Comparison of ENCODE assay signal across 15 cellular contexts in genomic region chr6:125829433-125829832, GRCh38. TPM values are rescaled to one million over a fixed set of nuclear protein-coding genes. Genes with fewer than 3 reads are reported as not detected.
A peak's percentile ranks its signal among the peaks of the same experiment; 100 is the strongest.
DNase-seq lines count a peak whose midpoint lies in the region; ATAC-seq, FAIRE-seq and TF ChIP-seq lines count a peak whose summit lies in the region.
"Had no signal": no experiment of that assay in that cellular context is flagged by ENCODE, and none has a peak within 500 bp of the region (broad histone marks: within the 10 kb centered on the region; RNA-seq: fewer than 3 reads in every experiment).

No MANE protein-coding gene starts in this region.

- peak overlapping the region; percentile 12 to 96 (median 86) for H3K27ac Mint-ChIP-seq in CD8-positive, alpha-beta memory T cell

- ATAC-seq in GM18868 (IDR thresholded peaks at IDR 0.05; ENCODE audit: unreplicated experiment), result peak; percentile 80
- peak; percentile 40 for ATAC-seq in K562
- no peak for ATAC-seq in HG03095 (IDR thresholded peaks at IDR 0.05; ENCODE audit: unreplicated experiment)
- ATAC-seq: left ventricle myocardium superior, Panc1 had no signal

- TF ChIP-seq POLR2A in K562 (conservative IDR thresholded peaks at IDR 0.05) (no peak), ovary (IDR thresholded peaks at IDR 0.05) (no peak)

- intact Hi-C loops in K562 (cut with micrococcal nuclease), result no loop called here
- intact Hi-C loops in ovary (cut with DNase I), result no loop called here

- CTCF ChIA-PET in CD8-positive, alpha-beta memory T cell (lab: Charles Lee), result interaction anchor here (1.0 to 5.3 kb wide), 3 partner anchors 39 to 49 kb away, joined by 3 to 40 read pairs (median 4); partner anchors contain the start of gene NCOA7
- CTCF ChIA-PET in K562 (lab: Yijun Ruan, JAX; ENCODE audit: low intra/inter-chr PET ratio), result no interaction called here

- TF ChIP-seq EP300 in K562 (IDR thresholded peaks at IDR 0.05; ENCODE audit: low read length) (no peak), ovary (IDR thresholded peaks at IDR 0.05) (no peak)

- H3K9me1 ChIP-seq in K562 (ENCODE audit: control insufficient read depth, insufficient read depth, low read length), result no peaks in the 10 kb centered on the region

- H3K9me2 ChIP-seq in Karpas-422 (replicated peaks; ENCODE audit: insufficient read depth, low read length), result no peaks in the 10 kb centered on the region

- H3K36me3 ChIP-seq in CD8-positive, alpha-beta memory T cell (ENCODE audit: insufficient read depth, low read length), result no peaks in the 10 kb centered on the region
- H3K36me3 ChIP-seq in Karpas-422 (ENCODE audit: insufficient read depth, low read length) (no peaks in the 10 kb centered on the region; the same call in 1 of the 2 replicates), K562 (ENCODE audit: control insufficient read depth, insufficient read depth, low read length) (no peaks in the 10 kb centered on the region), ovary (no peaks in the 10 kb centered on the region)
- H3K36me3 ChIP-seq: brain microvascular endothelial cell had no signal

- TF ChIP-seq CTCF in K562 (IDR thresholded peaks at IDR 0.05 in 2 of 3, conservative IDR thresholded peaks at IDR 0.05 in 1 of 3; ENCODE audit: insufficient read depth in 2 of 3, low read depth in 1 of 3, low read length in 3 of 3) (no peak), ovary (IDR thresholded peaks at IDR 0.05) (no peak)

- BruUV-seq in K562 (replicated peaks; lab: Mats Ljungman, UMichigan), result no TSS peak

- H3K79me2 ChIP-seq in Karpas-422 (ENCODE audit: low read length) (peaks cover 96% of the 10 kb centered on the region), K562 (ENCODE audit: control insufficient read depth, insufficient read depth, low read length) (no peaks in the 10 kb centered on the region)

- in situ Hi-C loops in K562 (cut with MboI), result no loop called here

- H3K4me3 ChIP-seq in CD8-positive, alpha-beta memory T cell (ENCODE audit: low read length), result no peak overlapping the region
- H3K4me3 ChIP-seq in Karpas-422 (ENCODE audit: low read length) (no peak overlapping the region), K562 (no peak overlapping the region), ovary (no peak overlapping the region)

- H3K9ac ChIP-seq in Karpas-422 (ENCODE audit: low read length) (no peak overlapping the region), K562 (ENCODE audit: insufficient read depth in 1 of 2, low read depth in 2 of 2, low read length in 2 of 2) (no peak overlapping the region)

- peak in 2 of 5 donors; percentile 14 to 54 for DNase-seq in CD8-positive, alpha-beta memory T cell
- DNase-seq in Karpas-422 (no peak), K562 (ENCODE audit: extremely low read depth in 1 of 4, low spot score in 3 of 4) (no peak), SK-N-DZ (ENCODE audit: low spot score) (no peak), cerebellum (ENCODE audit: low spot score) (no peak), ovary (no peak)
- DNase-seq: activated CD4-positive, alpha-beta T cell treated with anti-CD3 and anti-CD28 coated beads for 4 hours; brain microvascular endothelial cell; DND-41; left ventricle myocardium superior; NCI-H1694; NCI-H526 treated with DMSO at 0.1 percent for 48 hours had no signal

- peaks cover 5 to 10% (median 5%) of the 10 kb centered on the region in 3 donors for H3K36me3 Mint-ChIP-seq in CD8-positive, alpha-beta memory T cell

- H3K27me3 ChIP-seq in CD8-positive, alpha-beta memory T cell (ENCODE audit: insufficient read depth, low read length, poor library complexity, severe bottlenecking), result no peaks in the 10 kb centered on the region
- H3K27me3 ChIP-seq in Karpas-422 (ENCODE audit: low read length) (no peaks in the 10 kb centered on the region), K562 (ENCODE audit: control insufficient read depth in 2 of 2, insufficient read depth in 2 of 2, low read length in 2 of 2) (no peaks in the 10 kb centered on the region), ovary (no peaks in the 10 kb centered on the region)
- H3K27me3 ChIP-seq: brain microvascular endothelial cell had no signal

- H3K9me3 Mint-ChIP-seq in CD8-positive, alpha-beta memory T cell, result peaks cover 0 to 3% (median 0%) of the 10 kb centered on the region in 5 donors

- H2AFZ ChIP-seq in Karpas-422 (ENCODE audit: low read length) (no peak overlapping the region), K562 (ENCODE audit: low read depth, low read length) (no peak overlapping the region)

- no peak overlapping the region for H3K27ac ChIP-seq in CD8-positive, alpha-beta memory T cell (ENCODE audit: low read depth, low read length)
- peak overlapping the region; percentile 14; the same call in 1 of the 2 replicates for H3K27ac ChIP-seq in Karpas-422 (ENCODE audit: low read length)
- H3K27ac ChIP-seq in K562 (ENCODE audit: extremely low read depth, low read depth, low read length), result no peak overlapping the region
- no peak overlapping the region for H3K27ac ChIP-seq in ovary
- H3K27ac ChIP-seq: brain microvascular endothelial cell had no signal

- no peak for TF ChIP-seq RAD21 in K562 (CRISPR knock-in tag; conservative IDR thresholded peaks at IDR 0.05 in 1 of 2, IDR thresholded peaks at IDR 0.05 in 1 of 2)

- WGBS in K562 (ENCODE audit: insufficient coverage, low coverage, missing lambda C conversion rate), result 10% methylated on average over 4 of the region's 4 CpGs
- WGBS in ovary, 3 donors, result 85 to 91% (median 90%) methylated on average over 4 of the region's 4 CpGs

- peaks cover 66 to 89% (median 82%) of the 10 kb centered on the region in 3 donors for H3K4me1 Mint-ChIP-seq in CD8-positive, alpha-beta memory T cell

- FAIRE-seq in K562 (lab: Jason Lieb, UNC), result peak; percentile 54

- peak overlapping the region in 6 of 7 donors; percentile 19 to 66 (median 48) for H3K4me3 Mint-ChIP-seq in CD8-positive, alpha-beta memory T cell

- no peaks in the 10 kb centered on the region for H4K20me1 ChIP-seq in Karpas-422 (ENCODE audit: insufficient read depth, low read depth, low read length)
- no peaks in the 10 kb centered on the region for H4K20me1 ChIP-seq in K562 (replicated peaks; ENCODE audit: control insufficient read depth, insufficient read depth, low read length)

- POLR2A ChIA-PET in CD8-positive, alpha-beta memory T cell (lab: Charles Lee), result interaction anchor here (5.5 kb wide), 1 partner anchor 39 kb away, joined by 32 read pairs; the partner anchor contains the start of gene NCOA7
- POLR2A ChIA-PET in K562 (lab: Yijun Ruan, JAX), result no interaction called here

- H3K4me2 ChIP-seq in Karpas-422 (ENCODE audit: low read depth, low read length, poor library complexity, severe bottlenecking), result no peak overlapping the region
- no peak overlapping the region for H3K4me2 ChIP-seq in K562 (ENCODE audit: insufficient read depth, low read length)

- H3K4me1 ChIP-seq in CD8-positive, alpha-beta memory T cell (ENCODE audit: insufficient read depth, low read length), result peaks cover 52% of the 10 kb centered on the region
- H3K4me1 ChIP-seq in Karpas-422 (ENCODE audit: low read length), result peaks cover 60% of the 10 kb centered on the region
- peaks cover 0 to 3% of the 10 kb centered on the region in 2 experiments; a peak in 1 of 5 replicates for H3K4me1 ChIP-seq in K562 (replicated peaks in 1 of 2; ENCODE audit: control insufficient read depth in 2 of 2, insufficient read depth in 2 of 2, low read length in 2 of 2)
- peaks cover 2% of the 10 kb centered on the region for H3K4me1 ChIP-seq in ovary (ENCODE audit: insufficient read depth)

- no peaks in the 10 kb centered on the region for H3K9me3 ChIP-seq in CD8-positive, alpha-beta memory T cell (ENCODE audit: low read length)
- H3K9me3 ChIP-seq in Karpas-422 (ENCODE audit: low read length), result no peaks in the 10 kb centered on the region
- H3K9me3 ChIP-seq in K562 (replicated peaks; ENCODE audit: control insufficient read depth, insufficient read depth, low read depth, low read length), result no peaks in the 10 kb centered on the region
- H3K9me3 ChIP-seq in ovary, result no peaks in the 10 kb centered on the region

- H3K27me3 Mint-ChIP-seq in CD8-positive, alpha-beta memory T cell, result no peaks in the 10 kb centered on the region

TF ChIP-seq in K562, 482 proteins besides CTCF, POLR2A, EP300 and RAD21 (continues in another document):
- TF ChIP-seq HDAC2 (IDR thresholded peaks at IDR 0.05) (no peak), NR2C1 (IDR thresholded peaks at IDR 0.05) (no peak), NR2C1 (tag; IDR thresholded peaks at IDR 0.05) (no peak), EGR1 (conservative IDR thresholded peaks at IDR 0.05) (no peak), CCAR2 (IDR thresholded peaks at IDR 0.05; ENCODE audit: low read depth, low read length) (no peak), CHD4 (IDR thresholded peaks at IDR 0.05; ENCODE audit: insufficient read depth, insufficient replicate concordance, low read depth, low read length, poor library complexity, severe bottlenecking) (no peak), ESRRA (IDR thresholded peaks at IDR 0.05; ENCODE audit: borderline replicate concordance, low read depth) (peak; percentile 14; the same call in 1 of the 2 replicates), ZNF589 (CRISPR knock-in tag; IDR thresholded peaks at IDR 0.05; ENCODE audit: low read depth) (no peak), ZNF785 (CRISPR knock-in tag; IDR thresholded peaks at IDR 0.05) (no peak)

RNA-seq across cellular contexts. Expression of gene NCOA7, which starts 38.7 kb away (rescaled TPM):
- total RNA-seq in CD8-positive, alpha-beta memory T cell, result 10 to 100 TPM; 54.7 to 62.5 TPM
- 38.3 TPM for polyA plus RNA-seq in CD8-positive, alpha-beta memory T cell
- total RNA-seq in Karpas-422 (2014; rRNA removed; shearing (Covaris generic); ENCODE audit: low replicate concordance), result 28.6 and 34.2 TPM in 2 replicates
- 6.1 and 37.7 TPM in 2 replicates for total RNA-seq in K562 (2011; cell fraction: chromatin; rRNA removed; ENCODE audit: low replicate concordance)
- total RNA-seq in K562 (2011; cell fraction: nucleolus; rRNA removed), result 4.8 and 5.7 TPM in 2 replicates
- 10.2 and 13.4 TPM in 2 replicates for total RNA-seq in K562 (2011; cell fraction: nucleoplasm; rRNA removed)
- 6.7 and 10.6 TPM in 2 replicates for total RNA-seq in K562 (2014; rRNA removed)
- total RNA-seq in K562 (2014; rRNA removed; fragmentation: Illumina TruSeq; extraction: Trizol), result 14.6 and 16.9 TPM in 2 replicates
- total RNA-seq in K562 (2015; rRNA removed; fragmentation: Illumina TruSeq; extraction: Trizol), result 9.3 and 12.7 TPM in 2 replicates
- 13.8 TPM in 2 replicates for total RNA-seq in K562 (2021)
- 8.9 and 9.3 TPM in 2 replicates for polyA plus RNA-seq in K562 (2011; rRNA removed)
- 4.6 and 7.1 TPM in 2 replicates for polyA plus RNA-seq in K562 (2011; cell fraction: cytosol; rRNA removed)
- 6.2 and 6.6 TPM in 2 replicates for polyA plus RNA-seq in K562 (2011; cell fraction: nucleus; rRNA removed)
- 10.0 and 22.1 TPM in 2 replicates for polyA plus RNA-seq in K562 (2012)
- polyA plus RNA-seq in K562 (2014; fragmentation: Illumina TruSeq; extraction: Trizol), result 11.2 and 13.6 TPM in 2 replicates
- polyA plus RNA-seq in K562 (2014; fragmentation: Nextera tagmentation; extraction: Ambion mirVana), result 1 to 10 TPM; 5.8 to 7.0 TPM
- polyA plus RNA-seq in K562 (2014; rRNA removed), result 8.5 and 11.0 TPM in 2 replicates
- polyA minus RNA-seq in K562 (2011; rRNA and poly(A)+ RNA removed), result 33.3 and 40.5 TPM in 2 replicates
- polyA minus RNA-seq in K562 (2011; cell fraction: cytosol; rRNA and poly(A)+ RNA removed), result 10.1 and 10.2 TPM in 2 replicates
- polyA minus RNA-seq in K562 (2011; cell fraction: nucleus; rRNA and poly(A)+ RNA removed), result 6.5 and 10.6 TPM in 2 replicates
- polyA plus RNA-seq in SK-N-DZ (2014; cell fraction: cytosol; rRNA removed), result 19.8 and 21.4 TPM in 2 replicates
- polyA plus RNA-seq in SK-N-DZ (2014; cell fraction: nucleus; rRNA removed), result 8.5 and 12.2 TPM in 2 replicates
- total RNA-seq in cerebellum, result 28.8 TPM
- total RNA-seq in ovary, result 10 to 100 TPM; 16.8 to 54.1 (median 34.9) TPM
- 10 to 100 TPM; 10.9 to 30.0 TPM for polyA plus RNA-seq in ovary
